In genomic region chr19:45069056-45069455, GRCh38 we compare ENCODE assay signal across 12 cellular contexts. TPM values are rescaled to one million over a fixed set of nuclear protein-coding genes. Genes with fewer than 3 reads are reported as not detected.
DNase-seq lines count a peak whose midpoint lies in the region; ATAC-seq and TF ChIP-seq lines count a peak whose summit lies in the region.
"Had no signal": no experiment of that assay in that cellular context is flagged by ENCODE, and none has a peak within 500 bp of the region (broad histone marks: within the 10 kb centered on the region; RNA-seq: fewer than 3 reads in every experiment).

No MANE protein-coding gene starts in this region.

- no peak overlapping the region for H3K27ac Mint-ChIP-seq in neural crest cell (ENCODE audit: unreplicated experiment)
- no peak overlapping the region for H3K27ac Mint-ChIP-seq in activated T-helper 2 cell treated with anti-CD3 and anti-CD28 coated beads, Interferon-gamma antibody, Interleukin-2, Interleukin-4, amounts not matched to agents 10 μg/mL and 5 μg/mL and 100 μg/mL, durations not matched to agents 14 hours and 24 hours and 36 hours

- DNase-seq in ELF-1 (ENCODE audit: low read depth, low spot score) (peak; percentile 78), colonic mucosa (peak; percentile 66), neural crest cell (ENCODE audit: low read depth, low spot score) (no peak), ureter (ENCODE audit: low spot score) (no peak)
- no peak for DNase-seq in activated T-helper 2 cell treated with anti-CD3 and anti-CD28 coated beads, Interferon-gamma antibody, Interleukin-2, Interleukin-4, amounts not matched to agents 10 μg/mL and 5 μg/mL and 100 μg/mL, durations not matched to agents 14 hours and 24 hours and 36 hours (ENCODE audit: low spot score)
- no peak for DNase-seq in stimulated activated naive CD4-positive, alpha-beta T cell treated with Interleukin-2 at 50 U/mL for 16 hours (lab: John Stamatoyannopoulos, UW)
- DNase-seq: activated CD4-positive, alpha-beta T cell treated with anti-CD3 and anti-CD28 coated beads, Interleukin-2, amount 50 U/mL, for 1 hour; aorta; gastrocnemius medialis; stimulated activated naive CD8-positive, alpha-beta T cell treated with anti-CD3 and anti-CD28 coated beads, Interleukin-15, amount 100 ng/mL, for 72 hours had no signal

- H3K36me3 Mint-ChIP-seq in neural crest cell (ENCODE audit: low read depth) = no peaks in the 10 kb centered on the region
- peaks cover 33% of the 10 kb centered on the region for H3K36me3 Mint-ChIP-seq in activated T-helper 2 cell treated with anti-CD3 and anti-CD28 coated beads, Interferon-gamma antibody, Interleukin-2, Interleukin-4, amounts not matched to agents 10 μg/mL and 5 μg/mL and 100 μg/mL, durations not matched to agents 14 hours and 24 hours and 36 hours (ENCODE audit: low read depth)

- H3K27ac ChIP-seq in OCI-LY1 (ENCODE audit: low read depth, low read length, poor library complexity, severe bottlenecking) (peak overlapping the region; percentile 61), colonic mucosa (no peak overlapping the region)
- H3K27ac ChIP-seq: gastrocnemius medialis had no signal

- ATAC-seq in HG02623 (IDR thresholded peaks at IDR 0.05; ENCODE audit: unreplicated experiment) = no peak
- ATAC-seq: gastrocnemius medialis; stimulated activated naive CD8-positive, alpha-beta T cell treated with anti-CD3 and anti-CD28 coated beads, Interleukin-15, amount 100 ng/mL, for 72 hours had no signal

- H3K9me2 ChIP-seq in OCI-LY1 (ENCODE audit: low read depth, low read length) = no peaks in the 10 kb centered on the region

- H3K4me3 ChIP-seq in OCI-LY1 (ENCODE audit: low read depth, low read length, poor library complexity, severe bottlenecking) (no peak overlapping the region), colonic mucosa (no peak overlapping the region)
- H3K4me3 ChIP-seq: gastrocnemius medialis had no signal

- H3K27me3 ChIP-seq in OCI-LY1 (ENCODE audit: insufficient read depth, low read length) (no peaks in the 10 kb centered on the region), colonic mucosa (no peaks in the 10 kb centered on the region)
- H3K27me3 ChIP-seq: gastrocnemius medialis had no signal

- H3K9me3 ChIP-seq in OCI-LY1 (ENCODE audit: low read length) = no peaks in the 10 kb centered on the region
- H3K9me3 ChIP-seq in colonic mucosa = no peaks in the 10 kb centered on the region
- H3K9me3 ChIP-seq: gastrocnemius medialis had no signal

- no peak overlapping the region for H3K9ac ChIP-seq in OCI-LY1 (ENCODE audit: low read length)
- H3K9ac ChIP-seq in colonic mucosa (ENCODE audit: low read depth in 2 of 2, low read length in 2 of 2) = no peak overlapping the region

- no peaks in the 10 kb centered on the region for H3K9me3 Mint-ChIP-seq in neural crest cell
- H3K9me3 Mint-ChIP-seq in activated T-helper 2 cell treated with anti-CD3 and anti-CD28 coated beads, Interferon-gamma antibody, Interleukin-2, Interleukin-4, amounts not matched to agents 10 μg/mL and 5 μg/mL and 100 μg/mL, durations not matched to agents 14 hours and 24 hours and 36 hours = no peaks in the 10 kb centered on the region
- H3K9me3 Mint-ChIP-seq: stimulated activated naive CD8-positive, alpha-beta T cell treated with anti-CD3 and anti-CD28 coated beads, Interleukin-15, amount 100 ng/mL, for 72 hours had no signal

- no peak overlapping the region for H2AFZ ChIP-seq in OCI-LY1 (ENCODE audit: low read length)

- 0 out of 2 replicates have a peak, but pooled peaks cover 6% of the 10 kb centered on the region for H3F3A ChIP-seq in OCI-LY1 (ENCODE audit: insufficient read depth, low read length)

- intact Hi-C loops in colonic mucosa (cut with DNase I) = no loop called here
- intact Hi-C loops in activated T-helper 2 cell treated with anti-CD3 and anti-CD28 coated beads, Interferon-gamma antibody, Interleukin-2, Interleukin-4, amounts not matched to agents 10 μg/mL and 5 μg/mL and 100 μg/mL, durations not matched to agents 14 hours and 24 hours and 36 hours (cut with micrococcal nuclease) = no loop called here

- no peaks in the 10 kb centered on the region for H3K4me1 Mint-ChIP-seq in neural crest cell
- no peaks in the 10 kb centered on the region for H3K4me1 Mint-ChIP-seq in activated T-helper 2 cell treated with anti-CD3 and anti-CD28 coated beads, Interferon-gamma antibody, Interleukin-2, Interleukin-4, amounts not matched to agents 10 μg/mL and 5 μg/mL and 100 μg/mL, durations not matched to agents 14 hours and 24 hours and 36 hours (ENCODE audit: low read depth)

- peaks cover 80% of the 10 kb centered on the region for H3K36me3 ChIP-seq in OCI-LY1 (ENCODE audit: insufficient read depth, low read length)
- peaks cover 8% of the 10 kb centered on the region for H3K36me3 ChIP-seq in colonic mucosa

- H3K4me3 Mint-ChIP-seq in neural crest cell = peak overlapping the region; percentile 15
- H3K4me3 Mint-ChIP-seq in activated T-helper 2 cell treated with anti-CD3 and anti-CD28 coated beads, Interferon-gamma antibody, Interleukin-2, Interleukin-4, amounts not matched to agents 10 μg/mL and 5 μg/mL and 100 μg/mL, durations not matched to agents 14 hours and 24 hours and 36 hours (ENCODE audit: low read depth) = no peak overlapping the region
- H3K4me3 Mint-ChIP-seq: stimulated activated naive CD8-positive, alpha-beta T cell treated with anti-CD3 and anti-CD28 coated beads, Interleukin-15, amount 100 ng/mL, for 72 hours had no signal

- no peak overlapping the region for H3K4me2 ChIP-seq in OCI-LY1 (ENCODE audit: low read length)

- no peaks in the 10 kb centered on the region for H3K79me2 ChIP-seq in OCI-LY1 (ENCODE audit: insufficient read depth, low read length)

- no peaks in the 10 kb centered on the region for H4K20me1 ChIP-seq in OCI-LY1 (ENCODE audit: insufficient read depth, low read length)

- TF ChIP-seq CTCF in OCI-LY1 (IDR thresholded peaks at IDR 0.05; ENCODE audit: low read length) (no peak), colonic mucosa (IDR thresholded peaks at IDR 0.05) (no peak), neural crest cell (conservative IDR thresholded peaks at IDR 0.05) (no peak)

- H3K27me3 Mint-ChIP-seq in neural crest cell (ENCODE audit: low read depth) = no peaks in the 10 kb centered on the region
- H3K27me3 Mint-ChIP-seq in activated T-helper 2 cell treated with anti-CD3 and anti-CD28 coated beads, Interferon-gamma antibody, Interleukin-2, Interleukin-4, amounts not matched to agents 10 μg/mL and 5 μg/mL and 100 μg/mL, durations not matched to agents 14 hours and 24 hours and 36 hours (ENCODE audit: low read depth) = no peaks in the 10 kb centered on the region
- H3K27me3 Mint-ChIP-seq: stimulated activated naive CD8-positive, alpha-beta T cell treated with anti-CD3 and anti-CD28 coated beads, Interleukin-15, amount 100 ng/mL, for 72 hours had no signal

- H3K4me1 ChIP-seq in OCI-LY1 (ENCODE audit: insufficient read depth, low read length, severe bottlenecking) (peaks cover 32% of the 10 kb centered on the region), colonic mucosa (no peaks in the 10 kb centered on the region)
- H3K4me1 ChIP-seq: gastrocnemius medialis had no signal

RNA-seq across cellular contexts. Expression of gene ZNF296, which starts 7.2 kb away (rescaled TPM):
- 1 to 10 TPM; 3.4 to 7.0 TPM for total RNA-seq in colonic mucosa
- 0.73 and 1.2 TPM in 2 replicates for total RNA-seq in neural crest cell
- total RNA-seq in ureter = 5.1 TPM
- 3.9 and 5.8 TPM in 2 replicates for total RNA-seq in activated T-helper 2 cell treated with anti-CD3 and anti-CD28 coated beads, Interferon-gamma antibody, Interleukin-2, Interleukin-4, amounts not matched to agents 10 μg/mL and 5 μg/mL and 100 μg/mL, durations not matched to agents 14 hours and 24 hours and 36 hours
- total RNA-seq: gastrocnemius medialis had no signal

RNA-seq across cellular contexts. Expression of gene GEMIN7, which starts 10.0 kb away (rescaled TPM):
- total RNA-seq in colonic mucosa (10 to 100 TPM; 22.4 to 37.5 TPM), neural crest cell (36.0 and 36.2 TPM in 2 replicates), ureter (19.9 TPM)
- 44.9 and 49.4 TPM in 2 replicates for total RNA-seq in activated T-helper 2 cell treated with anti-CD3 and anti-CD28 coated beads, Interferon-gamma antibody, Interleukin-2, Interleukin-4, amounts not matched to agents 10 μg/mL and 5 μg/mL and 100 μg/mL, durations not matched to agents 14 hours and 24 hours and 36 hours

RNA-seq across cellular contexts. Expression of gene PPP1R37, which starts 23.9 kb away (rescaled TPM):
- total RNA-seq in colonic mucosa (10 to 100 TPM; 28.2 to 46.9 TPM), neural crest cell (35.8 and 38.6 TPM in 2 replicates), ureter (89.3 TPM)
- 15.7 and 18.4 TPM in 2 replicates for total RNA-seq in activated T-helper 2 cell treated with anti-CD3 and anti-CD28 coated beads, Interferon-gamma antibody, Interleukin-2, Interleukin-4, amounts not matched to agents 10 μg/mL and 5 μg/mL and 100 μg/mL, durations not matched to agents 14 hours and 24 hours and 36 hours

RNA-seq across cellular contexts. Expression of gene CLASRP, which starts 30.2 kb away (rescaled TPM):
- total RNA-seq in colonic mucosa (10 to 100 TPM; 53.5 to 82.6 TPM), neural crest cell (119 and 121 TPM in 2 replicates), ureter (128 TPM)
- total RNA-seq in activated T-helper 2 cell treated with anti-CD3 and anti-CD28 coated beads, Interferon-gamma antibody, Interleukin-2, Interleukin-4, amounts not matched to agents 10 μg/mL and 5 μg/mL and 100 μg/mL, durations not matched to agents 14 hours and 24 hours and 36 hours = 102 and 105 TPM in 2 replicates

Comparison
In these comparisons a context has a peak if more than half of its experiments do, and no peak if none do; other contexts are left out.
1. DNase-seq: peak in ELF-1 (single experiment) and colonic mucosa (single experiment); none in neural crest cell (single experiment), ureter (single experiment), activated T-helper 2 cell treated with anti-CD3 and anti-CD28 coated beads, Interferon-gamma antibody, Interleukin-2, Interleukin-4, amounts not matched to agents 10 μg/mL and 5 μg/mL and 100 μg/mL, durations not matched to agents 14 hours and 24 hours and 36 hours (single experiment) and stimulated activated naive CD4-positive, alpha-beta T cell treated with Interleukin-2 at 50 U/mL for 16 hours (single experiment).